Comparison of ENCODE assay signal across 8 cellular contexts in the genomic region with DNA sequence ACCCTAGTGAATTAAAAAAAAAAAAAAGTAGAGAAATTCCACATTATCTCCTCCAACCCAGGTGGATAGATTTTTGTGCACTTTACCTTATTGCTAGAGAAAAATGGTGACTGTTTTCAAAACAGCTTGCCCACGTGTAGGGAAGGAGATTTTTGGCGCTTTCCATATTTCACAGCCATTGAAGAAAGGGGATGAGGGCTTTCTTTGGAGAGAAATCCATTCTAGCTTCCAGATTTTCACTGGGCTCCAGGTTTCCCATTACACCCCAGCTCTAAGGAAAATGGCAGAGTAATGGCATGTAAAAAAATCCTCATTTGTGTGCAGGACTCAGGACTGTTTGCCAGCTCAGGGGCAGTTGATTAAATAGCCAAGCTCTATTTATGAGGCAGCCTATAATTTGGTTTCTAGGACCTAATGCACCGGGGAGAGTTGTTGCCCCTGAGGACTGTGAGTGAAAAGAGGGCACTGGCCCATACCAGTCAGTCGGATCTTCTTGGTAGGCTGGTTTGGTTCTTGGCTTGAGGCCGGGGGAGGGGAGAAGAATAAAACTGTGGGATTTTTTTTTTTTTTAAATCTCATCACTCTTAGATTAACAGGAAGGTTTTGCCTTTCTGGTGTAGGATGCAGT. TPM values are rescaled to one million over a fixed set of nuclear protein-coding genes. Genes with fewer than 3 reads are reported as not detected.
A peak's percentile ranks its signal among the peaks of the same experiment; 100 is the strongest.
DNase-seq lines count a peak whose midpoint lies in the region; ATAC-seq, FAIRE-seq and TF ChIP-seq lines count a peak whose summit lies in the region.

No MANE protein-coding gene starts in this region.

- ATAC-seq in central memory CD8-positive, alpha-beta T cell (replicated peaks; ENCODE audit: extremely low read depth, poor library complexity, severe bottlenecking) = no peak
- no peak for ATAC-seq in natural killer cell
- no peak for ATAC-seq in HG03460 (IDR thresholded peaks at IDR 0.05; ENCODE audit: unreplicated experiment)

- no peaks in the 10 kb centered on the region for H3K9me3 ChIP-seq in KOPT-K1 (ENCODE audit: insufficient read depth, low read length, poor library complexity, severe bottlenecking)

- POLR2A ChIA-PET in BJ (lab: Charles Lee) = interaction anchor here (1.2 kb wide), 1 partner anchor 24 kb away, joined by 3 read pairs; no protein-coding TSS in a partner anchor

- no peak for FAIRE-seq in D721Med (lab: Jason Lieb, UNC)

- H3K4me3 ChIP-seq in BJ (ENCODE audit: low read depth, low read length) = peak overlapping the region; percentile 51

- TF ChIP-seq CTCF in BJ (IDR thresholded peaks at IDR 0.05; ENCODE audit: insufficient read depth, low read depth, low read length) = no peak
- TF ChIP-seq CTCF in natural killer cell (IDR thresholded peaks at IDR 0.05) = no peak
- TF ChIP-seq CTCF in D721Med (IDR thresholded peaks at IDR 0.05; ENCODE audit: insufficient read depth, missing control alignments) = no peak

- peaks cover 15% of the 10 kb centered on the region for H3K36me3 Mint-ChIP-seq in central memory CD8-positive, alpha-beta T cell (ENCODE audit: insufficient read depth)
- no peaks in the 10 kb centered on the region for H3K36me3 Mint-ChIP-seq in natural killer cell

- H3K27me3 Mint-ChIP-seq in central memory CD8-positive, alpha-beta T cell = no peaks in the 10 kb centered on the region
- H3K27me3 Mint-ChIP-seq in natural killer cell (ENCODE audit: low read depth in 2 of 2) = no peaks in the 10 kb centered on the region

- intact Hi-C loops in natural killer cell (cut with micrococcal nuclease) = loop anchor here (1.0 to 10.0 kb wide), 2 partner anchors 94 to 651 kb away; a partner anchor contains a TSS

- H3K9me3 Mint-ChIP-seq in central memory CD8-positive, alpha-beta T cell = no peaks in the 10 kb centered on the region
- H3K9me3 Mint-ChIP-seq in natural killer cell = no peaks in the 10 kb centered on the region

- CTCF ChIA-PET in BJ (lab: Yijun Ruan, JAX) = interaction anchor here (0.5 to 5.4 kb wide), 7 partner anchors 17 to 98 kb away, joined by 3 to 47 read pairs (median 6); no protein-coding TSS in a partner anchor

- DNase-seq in BJ (ENCODE audit: low read depth) (no peak), natural killer cell (no peak), COLO829 (ENCODE audit: low spot score) (no peak), D721Med (ENCODE audit: insufficient read length, low spot score) (no peak), CD1c-positive myeloid dendritic cell (ENCODE audit: extremely low spot score) (no peak)
- no peak for DNase-seq in central memory CD8-positive, alpha-beta T cell (ENCODE audit: low spot score in 2 of 2)

- no peaks in the 10 kb centered on the region for H3K36me3 ChIP-seq in BJ (ENCODE audit: control insufficient read depth, insufficient read depth, low read length)
- H3K36me3 ChIP-seq in KOPT-K1 (ENCODE audit: insufficient read depth, low read length) = 0 out of 2 replicates have a peak, but pooled peaks cover 4% of the 10 kb centered on the region

- peak overlapping the region; percentile 94 for H3K27ac Mint-ChIP-seq in central memory CD8-positive, alpha-beta T cell (ENCODE audit: low read depth)
- H3K27ac Mint-ChIP-seq in natural killer cell = peak overlapping the region; percentile 97 to 98

- H3K27me3 ChIP-seq in BJ (ENCODE audit: control insufficient read depth, insufficient read depth, low read length) = no peaks in the 10 kb centered on the region

- peaks cover 32% of the 10 kb centered on the region for H3K4me1 Mint-ChIP-seq in central memory CD8-positive, alpha-beta T cell
- H3K4me1 Mint-ChIP-seq in natural killer cell = peaks cover 37 to 40% of the 10 kb centered on the region in 2 donors

- peak overlapping the region; percentile 100 for H3K27ac ChIP-seq in KOPT-K1 (ENCODE audit: low read depth, low read length, poor library complexity, severe bottlenecking)

- H3K4me3 Mint-ChIP-seq in central memory CD8-positive, alpha-beta T cell = no peak overlapping the region
- H3K4me3 Mint-ChIP-seq in natural killer cell = peak overlapping the region; percentile 98

RNA-seq across cellular contexts. Expression of a gene that starts 2.1 kb away (rescaled TPM):
- 9.3 and 16.0 TPM in 2 replicates for polyA plus RNA-seq in BJ (2011; rRNA removed)
- 28.5 and 50.6 TPM in 2 replicates for polyA minus RNA-seq in BJ (2011; rRNA and poly(A)+ RNA removed)
- 100 to 1,000 TPM; 199 to 214 (median 202) TPM for total RNA-seq in natural killer cell
